Comparison of ENCODE assay signal across 7 cellular contexts in genomic region chrX:49079489-49080428, GRCh38. TPM values are rescaled to one million over a fixed set of nuclear protein-coding genes. Genes with fewer than 3 reads are reported as not detected.
A peak's percentile ranks its signal among the peaks of the same experiment; 100 is the strongest.
DNase-seq lines count a peak whose midpoint lies in the region; ATAC-seq and TF ChIP-seq lines count a peak whose summit lies in the region.

Gene WDR45, minus strand, starts transcription at chrX:49079887. Its CDS starts 1,792 bp downstream, at chrX:49078095.

- in situ Hi-C loops in GM13977 (cut with MboI; ENCODE audit: low pct_unique_long_range_greater_than_20kb, low sequenced_read_pairs, unreplicated experiment), result no loop called here

- peak; percentile 78 for DNase-seq in GM13977 (ENCODE audit: low spot score)
- DNase-seq in NCI-H345 treated with DMSO at 0.1 percent for 48 hours (lab: John Stamatoyannopoulos, UW; ENCODE audit: unreplicated experiment), result peak; percentile 36
- peak; percentile 66 for DNase-seq in activated CD4-positive, alpha-beta T cell treated with anti-CD3 and anti-CD28 coated beads, Interleukin-2, amount 50 U/mL, for 1 hour
- peak; percentile 59 for DNase-seq in dedifferentiated amniotic fluid mesenchymal stem cell (ENCODE audit: extremely low spot score)
- DNase-seq in left lobe of liver (ENCODE audit: low spot score), result peak; percentile 70
- DNase-seq in stimulated activated CD4-positive, alpha-beta T cell treated with anti-CD3 and anti-CD28 coated beads, Interleukin-2, amount 100 ng/mL, for 4 hours (ENCODE audit: low read depth), result peak; percentile 53

- TF ChIP-seq CTCF in GM13977 (IDR thresholded peaks at IDR 0.05; ENCODE audit: extremely low read depth, insufficient read depth, missing control alignments), result no peak

- ATAC-seq in HG02981 (IDR thresholded peaks at IDR 0.05; ENCODE audit: unreplicated experiment) (peak; percentile 71), left lobe of liver (peak; percentile 94)

RNA-seq across cellular contexts. Expression of gene WDR45, which starts in this region (rescaled TPM):
- total RNA-seq in left lobe of liver, result 49.4 TPM

Comparison
In these comparisons a context has a peak if more than half of its experiments do, and no peak if none do; other contexts are left out.
1. Peak in every context shown above with its lines: DNase-seq and ATAC-seq.